21 cellular contexts compared by ENCODE assay signal in genomic region chr13:110457361-110457760, GRCh38.
DNase-seq lines count a peak whose midpoint lies in the region; ATAC-seq and TF ChIP-seq lines count a peak whose summit lies in the region.
"Had no signal": no experiment of that assay in that cellular context is flagged by ENCODE, and none has a peak within 500 bp of the region (broad histone marks: within the 10 kb centered on the region; RNA-seq: fewer than 3 reads in every experiment).

No MANE protein-coding gene starts in this region.

- peaks cover 0 to 12% (median 5%) of the 10 kb centered on the region in 9 donors for H3K4me1 ChIP-seq in heart right ventricle
- H3K4me1 ChIP-seq in endodermal cell (ENCODE audit: control insufficient read depth, insufficient read depth, low read length), result no peaks in the 10 kb centered on the region
- no peaks in the 10 kb centered on the region for H3K4me1 ChIP-seq in ascending aorta

- intact Hi-C loops in cardiac septum (cut with DNase I) (loop anchor here (2.0 to 5.0 kb wide), 2 partner anchors 101 to 120 kb away; no protein-coding TSS in a partner anchor), heart right ventricle (cut with DNase I) (loop anchor here in 8 of 10 donors (5.0 to 10.0 kb wide), 6 partner anchors 107 to 360 kb away; partner anchors contain the start of gene RAB20 (in 2 of the 8)), sciatic nerve (cut with DNase I) (no loop called here), ascending aorta (cut with DNase I) (loop anchor here (5.0 to 10.0 kb wide), 2 partner anchors 50 to 257 kb away; partner anchors contain the start of gene ING1)

- H3K27me3 ChIP-seq in heart right ventricle (no peaks in the 10 kb centered on the region), endodermal cell (ENCODE audit: control insufficient read depth, insufficient read depth, low read length, poor library complexity, severe bottlenecking) (no peaks in the 10 kb centered on the region), ascending aorta (no peaks in the 10 kb centered on the region)

- WGBS in heart right ventricle, 2 donors, result 93 to 94% methylated on average over 10 of the region's 10 CpGs
- 95 to 100% methylated on average over 5 to 10 of the region's 10 CpGs for WGBS in endodermal cell (ENCODE audit: insufficient coverage in 1 of 2, insufficient read length in 1 of 2), 2 experiments

- H3K4me3 ChIP-seq in heart right ventricle, result no peak overlapping the region
- no peak overlapping the region for H3K4me3 ChIP-seq in endodermal cell (ENCODE audit: low read length)
- H3K4me3 ChIP-seq in ascending aorta, result no peak overlapping the region
- H3K4me3 ChIP-seq: GM23248 had no signal

- H3K36me3 ChIP-seq in heart right ventricle (peaks cover 0 to 94% (median 44%) of the 10 kb centered on the region in 9 donors), endodermal cell (ENCODE audit: control insufficient read depth, insufficient read depth, low read length) (peaks cover 80% of the 10 kb centered on the region), ascending aorta (peaks cover 76 to 84% of the 10 kb centered on the region in 2 donors)

- peaks cover 51% of the 10 kb centered on the region for H3K36me3 Mint-ChIP-seq in endodermal cell (ENCODE audit: low read depth)
- H3K36me3 Mint-ChIP-seq: CD14-positive monocyte had no signal

- no peaks in the 10 kb centered on the region for H3K27me3 Mint-ChIP-seq in endodermal cell (ENCODE audit: insufficient read depth)

- H3K4me3 Mint-ChIP-seq in endodermal cell, result no peak overlapping the region
- H3K4me3 Mint-ChIP-seq: CD14-positive monocyte had no signal

- TF ChIP-seq CTCF in heart right ventricle (IDR thresholded peaks at IDR 0.05) (no peak), endodermal cell (conservative IDR thresholded peaks at IDR 0.05) (no peak), ascending aorta (IDR thresholded peaks at IDR 0.05) (no peak)

- peaks cover 15% of the 10 kb centered on the region for H3K4me1 Mint-ChIP-seq in endodermal cell

- DNase-seq in cardiac septum (ENCODE audit: low spot score) (peak; percentile 41), heart right ventricle (no peak), endodermal cell (no peak), sciatic nerve (ENCODE audit: low spot score) (peak; percentile 27), NCI-H2029 (lab: John Stamatoyannopoulos, UW) (no peak), ascending aorta (ENCODE audit: low spot score in 2 of 2) (no peak)
- DNase-seq in activated T-cell treated with anti-CD3 and anti-CD28 coated beads, Interleukin-2, amount 50 U/mL, for 48 hours, result no peak
- DNase-seq: ACHN; GM23248; Karpas-422; NCI-H1694; NCI-H2107; NCI-H774; NK-92 treated with Interleukin-12 subunit alpha and Interleukin-12 subunit beta, amount 100 ng/mL, for 24 hours; SIG-M5; SK-N-SH had no signal

- H3K27ac ChIP-seq in heart right ventricle (no peak overlapping the region), endodermal cell (ENCODE audit: low read depth, low read length) (no peak overlapping the region), ascending aorta (no peak overlapping the region)
- H3K27ac ChIP-seq: 22Rv1, GM23248 had no signal

- H3K9me3 Mint-ChIP-seq in endodermal cell, result no peaks in the 10 kb centered on the region
- H3K9me3 Mint-ChIP-seq: CD14-positive monocyte had no signal

- ATAC-seq in heart right ventricle, result no peak
- ATAC-seq in sciatic nerve, result no peak
- ATAC-seq in HG02759 (IDR thresholded peaks at IDR 0.05; ENCODE audit: unreplicated experiment), result no peak
- ATAC-seq: HCT116, Panc1 had no signal

- H3K27ac Mint-ChIP-seq in endodermal cell, result peak overlapping the region; percentile 78

- no peaks in the 10 kb centered on the region for H3K9me3 ChIP-seq in heart right ventricle
- no peaks in the 10 kb centered on the region for H3K9me3 ChIP-seq in endodermal cell (ENCODE audit: control insufficient read depth, low read length)
- H3K9me3 ChIP-seq in ascending aorta, result no peaks in the 10 kb centered on the region
- H3K9me3 ChIP-seq: SK-N-SH had no signal

- H3K9ac ChIP-seq in endodermal cell (ENCODE audit: extremely low read depth, low read length, poor library complexity, severe bottlenecking), result no peak overlapping the region
- H3K9ac ChIP-seq: GM23248, SK-N-SH had no signal

Comparison
In these comparisons a context has a peak if more than half of its experiments do, and no peak if none do; other contexts are left out.
1. DNase-seq: peak in cardiac septum (single experiment) and sciatic nerve (single experiment); none in heart right ventricle (0 of 2), endodermal cell (single experiment), NCI-H2029 (single experiment), activated T-cell treated with anti-CD3 and anti-CD28 coated beads, Interleukin-2, amount 50 U/mL, for 48 hours (0 of 2) and ascending aorta (0 of 2).